In the genomic region with DNA sequence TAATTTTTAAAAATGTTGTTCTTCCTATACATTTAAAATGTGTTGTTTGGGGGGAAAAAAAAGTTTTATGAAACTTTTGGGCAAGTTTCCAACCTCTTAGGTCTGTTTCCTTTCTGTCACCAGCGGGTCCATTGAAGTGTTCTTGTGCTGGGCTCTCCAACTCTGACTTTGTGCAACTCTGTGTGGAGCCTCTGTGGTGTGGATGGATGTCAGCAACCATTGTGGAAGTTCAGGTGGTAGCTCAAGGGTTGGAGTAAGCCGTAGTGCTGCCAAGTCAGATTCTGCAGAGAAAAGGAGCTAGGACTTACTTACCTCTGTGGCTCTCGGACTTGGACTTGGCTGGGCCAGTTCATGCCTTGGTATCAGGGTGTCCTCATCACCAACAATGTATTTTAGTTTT, we compare ENCODE assay signal across 19 cellular contexts.
"Had no signal": no experiment of that assay in that cellular context is flagged by ENCODE, and none has a peak within 500 bp of the region (broad histone marks: within the 10 kb centered on the region; RNA-seq: fewer than 3 reads in every experiment).

No MANE protein-coding gene starts in this region.

- H3K27me3 ChIP-seq: gastrocnemius medialis, pancreas, right lobe of liver, suprapubic skin, transverse colon had no signal

- H3K36me3 ChIP-seq: gastrocnemius medialis, pancreas, right lobe of liver, suprapubic skin had no signal

- H3K4me1 ChIP-seq: pancreas, right lobe of liver, suprapubic skin, transverse colon had no signal

- H3K4me3 ChIP-seq: coronary artery, gastrocnemius medialis, pancreas, right lobe of liver, suprapubic skin, transverse colon had no signal

- H3K27ac ChIP-seq: coronary artery, gastrocnemius medialis, pancreas, right lobe of liver, suprapubic skin, transverse colon had no signal

- ATAC-seq: gastrocnemius medialis; naive thymus-derived CD8-positive, alpha-beta T cell; pancreas; right lobe of liver; stimulated activated naive CD8-positive, alpha-beta T cell treated with anti-CD3 and anti-CD28 coated beads, Interleukin-15, amount 100 ng/mL, for 72 hours had no signal

- DNase-seq: dermis blood vessel endothelial cell; effector memory CD4-positive, alpha-beta T cell; foreskin fibroblast; gastrocnemius medialis; head of caudate nucleus; naive thymus-derived CD8-positive, alpha-beta T cell; nephron progenitor cell; occipital lobe; pancreas; right lobe of liver; small intestine; stimulated activated CD4-positive, alpha-beta T cell treated with anti-CD3 and anti-CD28 coated beads, Interleukin-15, amount 100 ng/mL, for 24 hours; stimulated activated CD4-positive, alpha-beta T cell treated with anti-CD3 and anti-CD28 coated beads, Interleukin-2, amount 100 ng/mL, for 48 hours; stimulated activated naive CD4-positive, alpha-beta T cell; stimulated activated naive CD8-positive, alpha-beta T cell treated with anti-CD3 and anti-CD28 coated beads, Interleukin-15, amount 100 ng/mL, for 72 hours; transverse colon had no signal

- H3K27me3 Mint-ChIP-seq: central memory CD8-positive, alpha-beta T cell; naive thymus-derived CD8-positive, alpha-beta T cell; stimulated activated naive CD8-positive, alpha-beta T cell treated with anti-CD3 and anti-CD28 coated beads, Interleukin-15, amount 100 ng/mL, for 72 hours had no signal

- H3K4me3 Mint-ChIP-seq: central memory CD8-positive, alpha-beta T cell; nephron progenitor cell; stimulated activated naive CD8-positive, alpha-beta T cell treated with anti-CD3 and anti-CD28 coated beads, Interleukin-15, amount 100 ng/mL, for 72 hours had no signal

- H3K27ac Mint-ChIP-seq: stimulated activated naive CD8-positive, alpha-beta T cell treated with anti-CD3 and anti-CD28 coated beads, Interleukin-15, amount 100 ng/mL, for 72 hours had no signal

- H3K9me3 ChIP-seq: gastrocnemius medialis, pancreas, right lobe of liver, suprapubic skin, transverse colon had no signal

- H3K9me3 Mint-ChIP-seq: central memory CD8-positive, alpha-beta T cell; naive thymus-derived CD8-positive, alpha-beta T cell; nephron progenitor cell; stimulated activated naive CD8-positive, alpha-beta T cell treated with anti-CD3 and anti-CD28 coated beads, Interleukin-15, amount 100 ng/mL, for 72 hours had no signal
